Comparison of ENCODE assay signal across 24 cellular contexts in genomic region chr10:110694263-110694662, GRCh38. TPM values are rescaled to one million over a fixed set of nuclear protein-coding genes. Genes with fewer than 3 reads are reported as not detected.
"Had no signal": no experiment of that assay in that cellular context is flagged by ENCODE, and none has a peak within 500 bp of the region (broad histone marks: within the 10 kb centered on the region; RNA-seq: fewer than 3 reads in every experiment).

No MANE protein-coding gene starts in this region.

- H3K4me1 ChIP-seq: ascending aorta, breast epithelium had no signal

- H3K27me3 ChIP-seq: ascending aorta, breast epithelium had no signal

- DNase-seq: activated CD4-positive, alpha-beta memory T cell treated with anti-CD3 and anti-CD28 coated beads, Interleukin-2, amount 10 ng/mL, durations not matched to agents 7 days and 5 days; activated CD4-positive, alpha-beta T cell treated with anti-CD3 and anti-CD28 coated beads for 1 hour; activated CD4-positive, alpha-beta T cell treated with anti-CD3 and anti-CD28 coated beads for 4 hours; activated CD4-positive, alpha-beta T cell treated with anti-CD3 and anti-CD28 coated beads, Interleukin-2, amount 10 ng/mL, durations not matched to agents 7 days and 5 days; activated CD4-positive, alpha-beta T cell treated with anti-CD3 and anti-CD28 coated beads, Interleukin-2, amount 50 U/mL, for 4 hours; activated CD4-positive, CD25-positive, alpha-beta regulatory T cell; activated CD8-positive, alpha-beta memory T cell treated with anti-CD3 and anti-CD28 coated beads, Interleukin-2, amount 50 U/mL, for 48 hours; activated gamma-delta T cell; activated naive CD4-positive, alpha-beta T cell; activated naive CD4-positive, alpha-beta T cell treated with anti-CD3 and anti-CD28 coated beads, Interleukin-2, amount 10 ng/mL, durations not matched to agents 7 days and 5 days; activated naive CD8-positive, alpha-beta T cell treated with anti-CD3 and anti-CD28 coated beads, Interleukin-2, amount 10 ng/mL, durations not matched to agents 7 days and 5 days; activated T-cell treated with anti-CD3 and anti-CD28 coated beads for 4 hours; activated T-cell treated with anti-CD3 and anti-CD28 coated beads, Interleukin-2, amount 50 U/mL, for 24 hours; activated T-cell treated with anti-CD3 and anti-CD28 coated beads, Interleukin-2, amount 50 U/mL, for 72 hours; dorsolateral prefrontal cortex; effector memory CD4-positive, alpha-beta T cell; foreskin fibroblast; head of caudate nucleus; T-helper 2 cell had no signal

- H3K4me3 ChIP-seq: ascending aorta, breast epithelium, coronary artery, dorsolateral prefrontal cortex had no signal

- H3K27ac ChIP-seq: ascending aorta, breast epithelium, coronary artery, dorsolateral prefrontal cortex had no signal

- ATAC-seq: activated naive CD4-positive, alpha-beta T cell treated with anti-CD3 and anti-CD28 coated beads, Interleukin-2, amount 50 U/mL, for 72 hours; activated T-cell treated with anti-CD3 and anti-CD28 coated beads, Interleukin-2, amount 50 U/mL, for 72 hours; esophagus mucosa had no signal

- H3K36me3 ChIP-seq: ascending aorta, breast epithelium had no signal

RNA-seq across cellular contexts. Expression of gene RBM20, which starts 50.1 kb away (rescaled TPM):
- total RNA-seq: activated CD4-positive, alpha-beta T cell treated with anti-CD3 and anti-CD28 coated beads, Interleukin-2, amount 10 ng/mL, durations not matched to agents 7 days and 5 days had no signal
